ENCODE assay signal across 27 cellular contexts in the genomic region with DNA sequence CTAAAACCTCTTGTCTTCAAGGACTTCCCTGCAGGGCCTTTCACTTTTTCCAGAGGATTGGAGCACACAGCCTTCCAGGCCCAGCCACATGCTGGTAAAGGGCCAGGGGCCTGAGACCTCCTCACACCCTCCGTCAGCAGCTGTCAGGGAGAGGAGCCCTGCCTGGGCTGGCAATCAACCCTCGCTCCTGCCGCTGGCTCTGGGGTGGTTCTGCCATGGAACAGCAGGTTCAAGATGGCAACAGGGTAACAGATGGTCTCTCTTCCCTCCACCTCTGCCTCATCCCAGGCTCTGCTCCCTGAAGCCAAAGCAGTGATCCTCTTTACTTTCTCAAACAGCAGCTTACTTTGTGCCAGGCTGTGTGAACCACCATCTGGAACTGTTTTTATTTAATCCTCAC. TPM values are rescaled to one million over a fixed set of nuclear protein-coding genes. Genes with fewer than 3 reads are reported as not detected.
DNase-seq lines count a peak whose midpoint lies in the region; ATAC-seq, FAIRE-seq and TF ChIP-seq lines count a peak whose summit lies in the region.
"Had no signal": no experiment of that assay in that cellular context is flagged by ENCODE, and none has a peak within 500 bp of the region (broad histone marks: within the 10 kb centered on the region; RNA-seq: fewer than 3 reads in every experiment).

No MANE protein-coding gene starts in this region.

- no peak for ATAC-seq in activated T-cell treated with anti-CD3 and anti-CD28 coated beads, Interleukin-2, amount 50 U/mL, for 72 hours (replicated peaks in 1 of 2)
- no peak for ATAC-seq in activated T-cell treated with anti-CD3 and anti-CD28 coated beads, Interleukin-2, amount 50 U/mL, for 4 hours
- ATAC-seq: activated CD8-positive, alpha-beta T cell treated with anti-CD3 and anti-CD28 coated beads for 36 hours; body of pancreas; gastroesophageal sphincter had no signal

- H3K9ac ChIP-seq in astrocyte (ENCODE audit: low read length) = no peak overlapping the region

- no peaks in the 10 kb centered on the region for H3K27me3 Mint-ChIP-seq in activated T-cell treated with anti-CD3 and anti-CD28 coated beads, Interleukin-2, amount 50 U/mL, for 72 hours (ENCODE audit: low read depth)
- H3K27me3 Mint-ChIP-seq in activated T-cell treated with anti-CD3 and anti-CD28 coated beads, Interleukin-2, amount 50 U/mL, for 4 hours (ENCODE audit: low read depth) = no peaks in the 10 kb centered on the region
- H3K27me3 Mint-ChIP-seq in astrocyte (ENCODE audit: low read depth, unreplicated experiment) = no peaks in the 10 kb centered on the region
- H3K27me3 Mint-ChIP-seq: activated CD8-positive, alpha-beta T cell treated with anti-CD3 and anti-CD28 coated beads for 36 hours; stimulated activated naive CD8-positive, alpha-beta T cell treated with anti-CD3 and anti-CD28 coated beads, Interleukin-15, Interleukin-2, amounts not matched to agents 100 ng/mL and 50 ng/mL, for 24 hours had no signal

- POLR2A ChIA-PET in OCI-LY7 (lab: Charles Lee) = interaction anchor here (0.6 to 1.2 kb wide), 4 partner anchors 10 to 411 kb away, joined by 3 read pairs; no protein-coding TSS in a partner anchor

- WGBS in spleen, 5 donors = 92 to 98% (median 95%) methylated on average over 3 of the region's 3 CpGs

- peak overlapping the region; percentile 28 for H3K27ac Mint-ChIP-seq in activated T-cell treated with anti-CD3 and anti-CD28 coated beads, Interleukin-2, amount 50 U/mL, for 72 hours
- H3K27ac Mint-ChIP-seq in astrocyte (ENCODE audit: unreplicated experiment) = peak overlapping the region; percentile 34
- H3K27ac Mint-ChIP-seq: activated CD8-positive, alpha-beta T cell treated with anti-CD3 and anti-CD28 coated beads for 36 hours; stimulated activated naive CD8-positive, alpha-beta T cell treated with anti-CD3 and anti-CD28 coated beads, Interleukin-15, Interleukin-2, amounts not matched to agents 100 ng/mL and 50 ng/mL, for 24 hours had no signal

- FAIRE-seq in astrocyte (lab: Jason Lieb, UNC) = no peak
- FAIRE-seq: A549, H54, keratinocyte, small intestine had no signal

- intact Hi-C loops in spleen (cut with DNase I; ENCODE audit: low total_unique reads) (loop anchor here (5.0 kb wide), 1 partner anchor 139 kb away; no protein-coding TSS in a partner anchor), OCI-LY7 (cut with micrococcal nuclease; ENCODE audit: unreplicated experiment) (loop anchor here (5.0 kb wide), 1 partner anchor 489 kb away; no protein-coding TSS in a partner anchor)

- no peak overlapping the region for H3K4me2 ChIP-seq in astrocyte (ENCODE audit: low read length)
- H3K4me2 ChIP-seq in OCI-LY7 (ENCODE audit: low read length) = no peak overlapping the region
- H3K4me2 ChIP-seq: A549 had no signal

- TF ChIP-seq CTCF in astrocyte (IDR thresholded peaks at IDR 0.05; ENCODE audit: insufficient read depth, low read depth, low read length) (no peak), spleen (IDR thresholded peaks at IDR 0.05 in 8 of 11, conservative IDR thresholded peaks at IDR 0.05 in 3 of 11) (no peak), OCI-LY7 (conservative IDR thresholded peaks at IDR 0.05; ENCODE audit: low read length) (no peak)

- no peak for TF ChIP-seq POLR2A in spleen (IDR thresholded peaks at IDR 0.05)

- H3K9me2 ChIP-seq in OCI-LY7 (ENCODE audit: insufficient read depth, low read length) = no peaks in the 10 kb centered on the region

- H3K36me3 Mint-ChIP-seq in activated T-cell treated with anti-CD3 and anti-CD28 coated beads, Interleukin-2, amount 50 U/mL, for 72 hours (ENCODE audit: insufficient read depth in 2 of 2) = peaks cover 1 to 22% of the 10 kb centered on the region in 2 donors
- peaks cover 34% of the 10 kb centered on the region for H3K36me3 Mint-ChIP-seq in activated T-cell treated with anti-CD3 and anti-CD28 coated beads, Interleukin-2, amount 50 U/mL, for 4 hours (ENCODE audit: insufficient read depth)
- peaks cover 5% of the 10 kb centered on the region for H3K36me3 Mint-ChIP-seq in astrocyte (ENCODE audit: low read depth, unreplicated experiment)

- H3K9me3 ChIP-seq in astrocyte (ENCODE audit: insufficient read depth, low read depth, low read length) (no peaks in the 10 kb centered on the region), spleen (no peaks in the 10 kb centered on the region), OCI-LY7 (ENCODE audit: low read length) (no peaks in the 10 kb centered on the region)
- H3K9me3 ChIP-seq: A549, BE2C, body of pancreas, esophagus squamous epithelium, gastroesophageal sphincter, tibial artery had no signal

- no TSS peak for BruUV-seq in OCI-LY7 (replicated peaks; lab: Mats Ljungman, UMichigan)

- H3K4me3 Mint-ChIP-seq in activated T-cell treated with anti-CD3 and anti-CD28 coated beads, Interleukin-2, amount 50 U/mL, for 72 hours = no peak overlapping the region
- H3K4me3 Mint-ChIP-seq in activated T-cell treated with anti-CD3 and anti-CD28 coated beads, Interleukin-2, amount 50 U/mL, for 4 hours = no peak overlapping the region
- no peak overlapping the region for H3K4me3 Mint-ChIP-seq in astrocyte (ENCODE audit: unreplicated experiment)
- H3K4me3 Mint-ChIP-seq: activated CD8-positive, alpha-beta T cell treated with anti-CD3 and anti-CD28 coated beads for 36 hours; stimulated activated naive CD8-positive, alpha-beta T cell treated with anti-CD3 and anti-CD28 coated beads, Interleukin-15, Interleukin-2, amounts not matched to agents 100 ng/mL and 50 ng/mL, for 24 hours had no signal

- H3K27ac ChIP-seq in astrocyte (ENCODE audit: low read depth, low read length) (no peak overlapping the region), spleen (no peak overlapping the region), OCI-LY7 (ENCODE audit: low read depth, low read length, poor library complexity, severe bottlenecking) (no peak overlapping the region)
- H3K27ac ChIP-seq: body of pancreas, esophagus squamous epithelium, gastroesophageal sphincter, tibial artery had no signal

- no peaks in the 10 kb centered on the region for H3K4me1 ChIP-seq in astrocyte (ENCODE audit: insufficient read depth, low read length)
- peaks cover 0 to 33% (median 9%) of the 10 kb centered on the region in 6 donors for H3K4me1 ChIP-seq in spleen
- peaks cover 27% of the 10 kb centered on the region for H3K4me1 ChIP-seq in OCI-LY7 (ENCODE audit: insufficient read depth, low read length, poor library complexity, severe bottlenecking)
- H3K4me1 ChIP-seq: BE2C, body of pancreas, esophagus squamous epithelium, tibial artery had no signal

- no peak overlapping the region for H2AFZ ChIP-seq in astrocyte (ENCODE audit: low read depth, low read length)
- no peak overlapping the region for H2AFZ ChIP-seq in OCI-LY7 (ENCODE audit: low read length)

- H4K20me1 ChIP-seq in astrocyte (ENCODE audit: insufficient read depth, low read length) (peaks cover 10% of the 10 kb centered on the region), OCI-LY7 (ENCODE audit: insufficient read depth, low read length) (no peaks in the 10 kb centered on the region)

- peaks cover 23% of the 10 kb centered on the region for H3K36me3 ChIP-seq in astrocyte (ENCODE audit: insufficient read depth, low read length)
- H3K36me3 ChIP-seq in spleen = peaks cover 0 to 60% (median 25%) of the 10 kb centered on the region in 6 donors
- H3K36me3 ChIP-seq in OCI-LY7 (ENCODE audit: insufficient read depth, low read length) = peaks cover 29% of the 10 kb centered on the region; the same call in 1 of the 2 replicates

- H3K9me3 Mint-ChIP-seq in activated T-cell treated with anti-CD3 and anti-CD28 coated beads, Interleukin-2, amount 50 U/mL, for 72 hours = no peaks in the 10 kb centered on the region
- no peaks in the 10 kb centered on the region for H3K9me3 Mint-ChIP-seq in activated T-cell treated with anti-CD3 and anti-CD28 coated beads, Interleukin-2, amount 50 U/mL, for 4 hours
- no peaks in the 10 kb centered on the region for H3K9me3 Mint-ChIP-seq in astrocyte (ENCODE audit: unreplicated experiment)
- H3K9me3 Mint-ChIP-seq: activated CD8-positive, alpha-beta T cell treated with anti-CD3 and anti-CD28 coated beads for 36 hours; stimulated activated naive CD8-positive, alpha-beta T cell treated with anti-CD3 and anti-CD28 coated beads, Interleukin-15, Interleukin-2, amounts not matched to agents 100 ng/mL and 50 ng/mL, for 24 hours had no signal

- CTCF ChIA-PET in OCI-LY7 (lab: Charles Lee; ENCODE audit: unreplicated experiment) = no interaction called here

- H3K27me3 ChIP-seq in astrocyte (ENCODE audit: insufficient read depth, low read length) (no peaks in the 10 kb centered on the region), spleen (replicated peaks in 1 of 7) (no peaks in the 10 kb centered on the region)
- H3K27me3 ChIP-seq: BE2C, body of pancreas, esophagus squamous epithelium, gastroesophageal sphincter, tibial artery had no signal

- no peak for DNase-seq in activated T-cell treated with anti-CD3 and anti-CD28 coated beads, Interleukin-2, amount 50 U/mL, for 72 hours
- DNase-seq in activated T-cell treated with anti-CD3 and anti-CD28 coated beads, Interleukin-2, amount 50 U/mL, for 4 hours = no peak
- peak; percentile 86 for DNase-seq in NCI-H1694 (lab: John Stamatoyannopoulos, UW)
- no peak for DNase-seq in astrocyte (ENCODE audit: low read depth)
- peak; percentile 76 for DNase-seq in spleen
- no peak for DNase-seq in NCI-H1930 (lab: John Stamatoyannopoulos, UW)
- no peak for DNase-seq in OCI-LY7 (ENCODE audit: low spot score)
- DNase-seq in NCI-H345 treated with DMSO at 0.1 percent for 48 hours (lab: John Stamatoyannopoulos, UW; ENCODE audit: unreplicated experiment) = no peak
- DNase-seq: activated CD8-positive, alpha-beta T cell treated with anti-CD3 and anti-CD28 coated beads for 36 hours; activated T-cell treated with anti-CD3 and anti-CD28 coated beads, Interleukin-2, amount 50 U/mL, for 1 hour; BE2C; body of pancreas; effector memory CD4-positive, alpha-beta T cell; esophagus squamous epithelium; NCI-H1092 treated with DMSO at 0.1 percent for 48 hours; NCI-H2081 treated with DMSO at 0.1 percent for 48 hours; NCI-H748 treated with DMSO at 0.1 percent for 48 hours; occipital lobe; small intestine; stimulated activated CD4-positive, alpha-beta T cell treated with anti-CD3 and anti-CD28 coated beads, Interleukin-2, amount 100 ng/mL, for 48 hours; tibial artery had no signal

- peaks cover 5% of the 10 kb centered on the region for H3K4me1 Mint-ChIP-seq in activated T-cell treated with anti-CD3 and anti-CD28 coated beads, Interleukin-2, amount 50 U/mL, for 72 hours (ENCODE audit: low read depth)
- peaks cover 5% of the 10 kb centered on the region for H3K4me1 Mint-ChIP-seq in activated T-cell treated with anti-CD3 and anti-CD28 coated beads, Interleukin-2, amount 50 U/mL, for 4 hours (ENCODE audit: low read depth)
- H3K4me1 Mint-ChIP-seq in astrocyte (ENCODE audit: low read depth, unreplicated experiment) = peaks cover 3% of the 10 kb centered on the region

- H3K79me2 ChIP-seq in astrocyte (ENCODE audit: insufficient read depth, low read length) = peaks cover 3% of the 10 kb centered on the region
- H3K79me2 ChIP-seq in OCI-LY7 (ENCODE audit: insufficient read depth, low read depth, low read length) = no peaks in the 10 kb centered on the region

- no peak overlapping the region for H3K4me3 ChIP-seq in astrocyte (ENCODE audit: insufficient read depth, low read depth, low read length)
- H3K4me3 ChIP-seq in spleen = no peak overlapping the region
- H3K4me3 ChIP-seq in OCI-LY7 (ENCODE audit: low read depth, low read length, poor library complexity, severe bottlenecking) = no peak overlapping the region
- H3K4me3 ChIP-seq: A549, body of pancreas, esophagus squamous epithelium, gastroesophageal sphincter, lung, tibial artery had no signal

RNA-seq across cellular contexts. Expression of a gene that starts 16.9 kb away (rescaled TPM):
- 10 to 100 TPM; 70.9 to 71.9 TPM for total RNA-seq in activated T-cell treated with anti-CD3 and anti-CD28 coated beads, Interleukin-2, amount 50 U/mL, for 72 hours
- 10 to 100 TPM; 54.0 to 63.6 (median 59.7) TPM for total RNA-seq in activated T-cell treated with anti-CD3 and anti-CD28 coated beads, Interleukin-2, amount 50 U/mL, for 4 hours
- total RNA-seq in astrocyte (82.6 and 95.6 TPM in 2 replicates), spleen (10 to 100 TPM; 62.5 to 83.7 (median 75.1) TPM), OCI-LY7 (2022) (81.1 and 90.5 TPM in 2 replicates)
- polyA plus RNA-seq in spleen = 100 to 1,000 TPM; 112 to 131 (median 123) TPM
- total RNA-seq in OCI-LY7 (2014; rRNA removed; shearing (Covaris generic)) = 114 and 138 TPM in 2 replicates

RNA-seq across cellular contexts. Expression of a gene that starts 23.8 kb away (rescaled TPM):
- total RNA-seq in activated T-cell treated with anti-CD3 and anti-CD28 coated beads, Interleukin-2, amount 50 U/mL, for 72 hours = 100 to 1,000 TPM; 383 to 474 TPM
- total RNA-seq in activated T-cell treated with anti-CD3 and anti-CD28 coated beads, Interleukin-2, amount 50 U/mL, for 4 hours = 100 to 1,000 TPM; 368 to 469 (median 411) TPM
- total RNA-seq in astrocyte (73.0 and 77.6 TPM in 2 replicates), spleen (10 to 100 TPM; 39.6 to 81.5 (median 45.9) TPM), OCI-LY7 (2022) (470 and 513 TPM in 2 replicates)
- polyA plus RNA-seq in spleen = 100 to 1,000 TPM in 1 of 3 donors, 10 to 100 TPM in 2; 45.6 to 106 (median 90.0) TPM
- total RNA-seq in OCI-LY7 (2014; rRNA removed; shearing (Covaris generic)) = 499 and 567 TPM in 2 replicates

RNA-seq across cellular contexts. Expression of a gene that starts 30.9 kb away (rescaled TPM):
- total RNA-seq in activated T-cell treated with anti-CD3 and anti-CD28 coated beads, Interleukin-2, amount 50 U/mL, for 72 hours = 10 to 100 TPM; 62.0 to 67.2 TPM
- total RNA-seq in activated T-cell treated with anti-CD3 and anti-CD28 coated beads, Interleukin-2, amount 50 U/mL, for 4 hours = 10 to 100 TPM; 31.3 to 37.6 (median 35.3) TPM
- total RNA-seq in astrocyte (46.3 and 53.9 TPM in 2 replicates), spleen (10 to 100 TPM; 33.1 to 61.8 (median 45.5) TPM), OCI-LY7 (2022) (42.8 and 46.1 TPM in 2 replicates)
- polyA plus RNA-seq in spleen = 10 to 100 TPM in 1 of 3 donors, 1 to 10 TPM in 2; 6.9 to 10.7 (median 9.1) TPM
- total RNA-seq in OCI-LY7 (2014; rRNA removed; shearing (Covaris generic)) = 16.5 and 16.6 TPM in 2 replicates

Comparison
In these comparisons a context has a peak if more than half of its experiments do, and no peak if none do; other contexts are left out.
1. DNase-seq: peak in NCI-H1694 (single experiment) and spleen (single experiment); none in activated T-cell treated with anti-CD3 and anti-CD28 coated beads, Interleukin-2, amount 50 U/mL, for 72 hours (0 of 2), activated T-cell treated with anti-CD3 and anti-CD28 coated beads, Interleukin-2, amount 50 U/mL, for 4 hours (single experiment), astrocyte (single experiment), NCI-H1930 (0 of 2), OCI-LY7 (single experiment) and NCI-H345 treated with DMSO at 0.1 percent for 48 hours (single experiment).